9 cellular contexts compared by ENCODE assay signal in the genomic region with DNA sequence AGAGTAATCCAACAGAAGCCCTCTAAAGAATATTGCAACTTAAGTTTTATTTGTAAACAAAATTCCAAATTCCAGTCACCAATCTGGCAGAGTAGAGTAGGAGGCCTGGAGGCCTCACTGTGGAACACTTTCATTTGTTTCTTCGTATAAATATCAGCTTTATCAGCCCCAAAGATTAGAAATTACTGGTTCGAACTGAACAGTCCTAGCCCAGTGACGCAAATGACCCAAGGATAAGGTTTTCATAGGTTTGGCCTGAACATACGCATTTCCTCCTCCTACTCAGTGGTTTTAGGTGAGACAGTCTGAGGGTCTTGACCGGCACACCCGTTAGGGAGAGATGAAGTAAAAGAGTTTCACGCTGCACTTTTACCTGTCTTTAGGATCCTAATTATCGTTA. TPM values are rescaled to one million over a fixed set of nuclear protein-coding genes. Genes with fewer than 3 reads are reported as not detected.
A peak's percentile ranks its signal among the peaks of the same experiment; 100 is the strongest.
DNase-seq lines count a peak whose midpoint lies in the region; ATAC-seq and TF ChIP-seq lines count a peak whose summit lies in the region.
"Had no signal": no experiment of that assay in that cellular context is flagged by ENCODE, and none has a peak within 500 bp of the region (broad histone marks: within the 10 kb centered on the region; RNA-seq: fewer than 3 reads in every experiment).

No MANE protein-coding gene starts in this region.

- TF ChIP-seq POLR2A in thyroid gland (IDR thresholded peaks at IDR 0.05): no peak

- no peak for ATAC-seq in lung (ENCODE audit: insufficient read depth, low FRiP score)
- ATAC-seq in GM19328 (IDR thresholded peaks at IDR 0.05; ENCODE audit: unreplicated experiment): no peak

- peaks cover 24% of the 10 kb centered on the region for H3K27me3 Mint-ChIP-seq in activated naive CD4-positive, alpha-beta T cell treated with anti-CD3 and anti-CD28 coated beads for 36 hours (ENCODE audit: low read depth)

- H3K36me3 Mint-ChIP-seq in activated naive CD4-positive, alpha-beta T cell treated with anti-CD3 and anti-CD28 coated beads for 36 hours (ENCODE audit: low read depth): no peaks in the 10 kb centered on the region

- intact Hi-C loops in activated naive CD4-positive, alpha-beta T cell treated with anti-CD3 and anti-CD28 coated beads for 36 hours (cut with micrococcal nuclease): no loop called here
- intact Hi-C loops in thyroid gland (cut with DNase I): no loop called here

- no peak for TF ChIP-seq CTCF in brain microvascular endothelial cell (IDR thresholded peaks at IDR 0.05; ENCODE audit: low read depth, low read length, missing control alignments)
- no peak for TF ChIP-seq CTCF in lung (IDR thresholded peaks at IDR 0.05; ENCODE audit: control extremely low read depth, extremely low read depth)
- TF ChIP-seq CTCF in thyroid gland (IDR thresholded peaks at IDR 0.05): no peak

- no peaks in the 10 kb centered on the region for H3K9me3 Mint-ChIP-seq in activated naive CD4-positive, alpha-beta T cell treated with anti-CD3 and anti-CD28 coated beads for 36 hours

- H3K27me3 ChIP-seq in brain microvascular endothelial cell (replicated peaks): no peaks in the 10 kb centered on the region
- no peaks in the 10 kb centered on the region for H3K27me3 ChIP-seq in lung (ENCODE audit: control insufficient read depth, insufficient read depth)
- no peaks in the 10 kb centered on the region for H3K27me3 ChIP-seq in thyroid gland

- DNase-seq in activated naive CD4-positive, alpha-beta T cell treated with anti-CD3 and anti-CD28 coated beads for 36 hours: no peak
- DNase-seq in activated naive CD4-positive, alpha-beta T cell treated with anti-CD3 and anti-CD28 coated beads, Interleukin-2, amount 50 U/mL, for 16 hours: no peak
- DNase-seq in brain microvascular endothelial cell (no peak), lung (ENCODE audit: low spot score) (no peak), thyroid gland (no peak), epidermal melanocyte (ENCODE audit: insufficient read length, low spot score) (no peak), SHP77 (lab: John Stamatoyannopoulos, UW) (no peak)
- DNase-seq: HCEC 1CT had no signal

- in situ Hi-C loops in brain microvascular endothelial cell (cut with HindIII; ENCODE audit: low pct_ligation_motif_present, low sequenced_read_pairs): no loop called here

- peak overlapping the region; percentile 49 for H3K4me3 Mint-ChIP-seq in activated naive CD4-positive, alpha-beta T cell treated with anti-CD3 and anti-CD28 coated beads for 36 hours

- H3K9me3 ChIP-seq in lung (ENCODE audit: control insufficient read depth in 2 of 2, insufficient read depth in 1 of 2, low read length in 1 of 2) (peaks cover 0 to 1% of the 10 kb centered on the region in 2 donors), thyroid gland (no peaks in the 10 kb centered on the region)

- peaks cover 0 to 11% of the 10 kb centered on the region in 2 donors for H3K4me1 ChIP-seq in lung (ENCODE audit: control insufficient read depth in 2 of 2, insufficient read depth in 2 of 2, low read length in 2 of 2)
- peaks cover 28 to 34% of the 10 kb centered on the region in 2 donors for H3K4me1 ChIP-seq in thyroid gland

- peak overlapping the region; percentile 85 for H3K4me3 ChIP-seq in brain microvascular endothelial cell (ENCODE audit: low read depth, low read length)
- H3K4me3 ChIP-seq in lung: peak overlapping the region; percentile 38
- peak overlapping the region in 1 of 3 donors; percentile 97 for H3K4me3 ChIP-seq in thyroid gland (replicated peaks in 1 of 3)

- H3K36me3 ChIP-seq in brain microvascular endothelial cell (replicated peaks): peaks cover 3% of the 10 kb centered on the region
- no peaks in the 10 kb centered on the region for H3K36me3 ChIP-seq in lung (ENCODE audit: control insufficient read depth in 2 of 2, insufficient read depth in 2 of 2, low read length in 2 of 2)
- no peaks in the 10 kb centered on the region for H3K36me3 ChIP-seq in thyroid gland

- H3K27ac Mint-ChIP-seq in activated naive CD4-positive, alpha-beta T cell treated with anti-CD3 and anti-CD28 coated beads for 36 hours: no peak overlapping the region

- H3K4me1 Mint-ChIP-seq in activated naive CD4-positive, alpha-beta T cell treated with anti-CD3 and anti-CD28 coated beads for 36 hours (ENCODE audit: low read depth): peaks cover 8% of the 10 kb centered on the region

- 60 to 74% methylated on average over 8 of the region's 8 CpGs for WGBS in lung, 2 donors
- 60 to 68% methylated on average over 8 of the region's 8 CpGs for WGBS in thyroid gland, 2 donors

- CTCF ChIA-PET in activated naive CD4-positive, alpha-beta T cell treated with anti-CD3 and anti-CD28 coated beads for 36 hours (lab: Charles Lee): no interaction called here

- no peak overlapping the region for H3K27ac ChIP-seq in brain microvascular endothelial cell
- H3K27ac ChIP-seq in lung (ENCODE audit: low read depth in 1 of 2, low read length in 1 of 2): peak overlapping the region; percentile 52 to 63
- H3K27ac ChIP-seq in thyroid gland: peak overlapping the region in 2 of 3 donors; percentile 89 to 90

RNA-seq across cellular contexts. Expression of gene CDC42BPB, which starts 1.7 kb away (rescaled TPM):
- 1 to 10 TPM; 2.5 to 3.2 TPM for total RNA-seq in activated naive CD4-positive, alpha-beta T cell treated with anti-CD3 and anti-CD28 coated beads for 36 hours
- 10 to 100 TPM; 88.5 to 97.9 TPM for total RNA-seq in lung
- polyA plus RNA-seq in lung: 10 to 100 TPM; 39.3 to 44.6 TPM
- 100 to 1,000 TPM in 2 of 4 donors, 10 to 100 TPM in 2; 90.7 to 153 (median 101) TPM for total RNA-seq in thyroid gland

RNA-seq across cellular contexts. Expression of gene LBHD2, which starts 28.3 kb away (rescaled TPM):
- not detected for total RNA-seq in activated naive CD4-positive, alpha-beta T cell treated with anti-CD3 and anti-CD28 coated beads for 36 hours
- total RNA-seq in lung (not detected), thyroid gland (not detected)
- polyA plus RNA-seq in lung: under 1 TPM in 1 of 2 donors, not detected in 1; 0.08 TPM

RNA-seq across cellular contexts. Expression of gene EXOC3L4, which starts 38.8 kb away (rescaled TPM):
- not detected for total RNA-seq in activated naive CD4-positive, alpha-beta T cell treated with anti-CD3 and anti-CD28 coated beads for 36 hours
- total RNA-seq in lung: 1 to 10 TPM; 3.6 to 4.0 TPM
- polyA plus RNA-seq in lung: 1 to 10 TPM; 3.0 to 4.6 TPM
- under 1 TPM in 2 of 4 donors, not detected in 2; 0.44 to 0.78 TPM for total RNA-seq in thyroid gland

Comparison
In these comparisons a context has a peak if more than half of its experiments do, and no peak if none do; other contexts are left out.
1. RNA of gene CDC42BPB, which starts 1.7 kb away (total RNA-seq): 90.7 to 153 TPM in thyroid gland and 88.5 to 97.9 TPM in lung; 2.5 to 3.2 TPM in activated naive CD4-positive, alpha-beta T cell treated with anti-CD3 and anti-CD28 coated beads for 36 hours; every median in the first group is over 10 times any median in the second.